Comparison of ENCODE assay signal across 14 cellular contexts in genomic region chr12:43742106-43742505, GRCh38. TPM values are rescaled to one million over a fixed set of nuclear protein-coding genes. Genes with fewer than 3 reads are reported as not detected.
DNase-seq lines count a peak whose midpoint lies in the region; ATAC-seq, FAIRE-seq and TF ChIP-seq lines count a peak whose summit lies in the region.
"Had no signal": no experiment of that assay in that cellular context is flagged by ENCODE, and none has a peak within 500 bp of the region (broad histone marks: within the 10 kb centered on the region; RNA-seq: fewer than 3 reads in every experiment).

No MANE protein-coding gene starts in this region.

- peaks cover 8% of the 10 kb centered on the region; the same call in 1 of the 2 replicates for H3K9me3 ChIP-seq in SJCRH30 (replicated peaks)

- H3K27me3 ChIP-seq in SJCRH30: no peaks in the 10 kb centered on the region

- peaks cover 60% of the 10 kb centered on the region for H3K36me3 ChIP-seq in SJCRH30

- TF ChIP-seq POLR2A in GM12892 (IDR thresholded peaks at IDR 0.05; ENCODE audit: low read depth, low read length): no peak

- H3K4me3 ChIP-seq in SJCRH30: no peak overlapping the region
- no peak overlapping the region for H3K4me3 ChIP-seq in retinal pigment epithelial cell (ENCODE audit: low read length)
- H3K4me3 ChIP-seq: lung had no signal

- peak; percentile 30 for FAIRE-seq in GM12892 (lab: Jason Lieb, UNC)
- no peak for FAIRE-seq in urothelium cell line (lab: Jason Lieb, UNC)
- FAIRE-seq: H1 had no signal

- H3K4me1 ChIP-seq in SJCRH30: peaks cover 19% of the 10 kb centered on the region

- ATAC-seq in HG03039 (IDR thresholded peaks at IDR 0.05; ENCODE audit: unreplicated experiment): no peak

- no peak for DNase-seq in GM12892 (ENCODE audit: insufficient read length)
- DNase-seq in SJCRH30: peak; percentile 15 to 71
- peak; percentile 92 for DNase-seq in fibroblast of gingiva (ENCODE audit: low read depth)
- peak; percentile 9 for DNase-seq in retinal pigment epithelial cell (ENCODE audit: low read depth)
- no peak for DNase-seq in NOMO-1 (lab: John Stamatoyannopoulos, UW; ENCODE audit: unreplicated experiment in 2 of 2)
- no peak for DNase-seq in urothelium cell line (ENCODE audit: low spot score)
- DNase-seq in ureter (ENCODE audit: low spot score): no peak
- DNase-seq: activated CD8-positive, alpha-beta memory T cell treated with anti-CD3 and anti-CD28 coated beads, Interleukin-2, amount 50 U/mL, for 48 hours; CD4-positive, alpha-beta T cell; T-helper 1 cell had no signal

- peak overlapping the region; percentile 46 for H3K27ac ChIP-seq in SJCRH30
- H3K27ac ChIP-seq: epithelial cell of prostate had no signal

- TF ChIP-seq CTCF in retinal pigment epithelial cell (conservative IDR thresholded peaks at IDR 0.05; ENCODE audit: low read depth, low read length): no peak

RNA-seq across cellular contexts. Expression of gene PUS7L, which starts 16.5 kb away (rescaled TPM):
- 13.6 TPM for polyA plus RNA-seq in GM12892 (2012; ENCODE audit: missing spikeins)
- total RNA-seq in SJCRH30 (2014; rRNA removed; shearing (Covaris generic)): 29.2 and 35.7 TPM in 2 replicates
- 26.0 TPM for total RNA-seq in ureter

RNA-seq across cellular contexts. Expression of gene IRAK4, which starts 16.6 kb away (rescaled TPM):
- polyA plus RNA-seq in GM12892 (2012; ENCODE audit: missing spikeins): 21.8 TPM
- 13.5 and 15.7 TPM in 2 replicates for total RNA-seq in SJCRH30 (2014; rRNA removed; shearing (Covaris generic))
- 24.6 TPM for total RNA-seq in ureter

Comparison
In these comparisons a context has a peak if more than half of its experiments do, and no peak if none do; other contexts are left out.
1. DNase-seq: peak in SJCRH30 (2 of 2), fibroblast of gingiva (single experiment) and retinal pigment epithelial cell (single experiment); none in GM12892 (single experiment), NOMO-1 (0 of 2), urothelium cell line (single experiment) and ureter (single experiment).